Comparison of ENCODE assay signal across 8 cellular contexts in genomic region chr19:42075616-42076374, GRCh38. TPM values are rescaled to one million over a fixed set of nuclear protein-coding genes. Genes with fewer than 3 reads are reported as not detected.
DNase-seq lines count a peak whose midpoint lies in the region; ATAC-seq, FAIRE-seq and TF ChIP-seq lines count a peak whose summit lies in the region.

ZNF574 (plus strand) TSS chr19:42076166; CDS start chr19:42078607, 2,441 bp downstream.

- peak; percentile 94 for FAIRE-seq in small intestine (lab: Jason Lieb, UNC)

- no peaks in the 10 kb centered on the region; the same call in 1 of the 2 replicates for H3K9me3 ChIP-seq in AG04450 (ENCODE audit: control insufficient read depth, insufficient read depth, low read length)
- no peaks in the 10 kb centered on the region for H3K9me3 ChIP-seq in small intestine (ENCODE audit: control insufficient read depth, low read depth)

- peaks cover 2 to 11% of the 10 kb centered on the region in 2 donors for H3K4me1 ChIP-seq in small intestine (ENCODE audit: control insufficient read depth in 2 of 2, insufficient read depth in 1 of 2, low read depth in 1 of 2, low read length in 1 of 2)

- H3K4me3 Mint-ChIP-seq in WTC11, result peak within 1 kb of the TSS; percentile 99

- POLR2A ChIA-PET in AG04450 (lab: Yijun Ruan, JAX) (interaction anchor here (0.6 to 1.4 kb wide), 6 partner anchors 16 to 340 kb away, joined by 3 to 5 read pairs (median 3); partner anchors contain the start of gene RABAC1), WTC11 (lab: Charles Lee) (interaction anchor here (1.0 kb wide), 1 partner anchor 20 kb away, joined by 4 read pairs; no protein-coding TSS in a partner anchor)

- H3K36me3 ChIP-seq in small intestine (ENCODE audit: control insufficient read depth in 2 of 2, insufficient read depth in 2 of 2, low read length in 2 of 2), result peaks cover 10 to 14% of the 10 kb centered on the region in 2 donors

- no peaks in the 10 kb centered on the region for H3K27me3 Mint-ChIP-seq in WTC11 (ENCODE audit: low read depth)

- peaks cover 1% of the 10 kb centered on the region for H3K27me3 ChIP-seq in AG04450 (ENCODE audit: control insufficient read depth, insufficient read depth, low read length)
- no peaks in the 10 kb centered on the region for H3K27me3 ChIP-seq in small intestine (ENCODE audit: control insufficient read depth in 2 of 2, insufficient read depth in 2 of 2, low read length in 2 of 2)

- DNase-seq in AG04450 (ENCODE audit: low read depth, low spot score) (peak; percentile 98), NCI-H226 (peak; percentile 100), WTC11 (ENCODE audit: low spot score) (peak; percentile 99), cardiac fibroblast (ENCODE audit: low read depth in 2 of 2) (peak; percentile 99 to 100), iPS-NIHi11 (ENCODE audit: low spot score) (peak; percentile 97), small intestine (peak; percentile 100)

- peak within 1 kb of the TSS; percentile 100 for H3K27ac Mint-ChIP-seq in WTC11

- H3K9me3 Mint-ChIP-seq in WTC11, result no peaks in the 10 kb centered on the region

- WGBS in small intestine, 3 donors, result 0% methylated on average over 58 to 80 of the region's 80 CpGs

- H3K4me3 ChIP-seq in AG04450 (ENCODE audit: low read depth, low read length) (peak within 1 kb of the TSS; percentile 88), cardiac fibroblast (replicated peaks in 1 of 2; ENCODE audit: low read depth in 2 of 2, low read length in 2 of 2) (peak within 1 kb of the TSS; percentile 83 to 92), small intestine (ENCODE audit: low read depth in 1 of 2, low read length in 2 of 2) (peak within 1 kb of the TSS; percentile 97 to 98)

- TF ChIP-seq CTCF in AG04450 (IDR thresholded peaks at IDR 0.05; ENCODE audit: low read depth, low read length) (no peak), WTC11 (IDR thresholded peaks at IDR 0.05) (no peak), cardiac fibroblast (IDR thresholded peaks at IDR 0.05; ENCODE audit: low read depth, low read length) (no peak)

- peaks cover 40% of the 10 kb centered on the region for H3K4me1 Mint-ChIP-seq in WTC11

- peaks cover 21% of the 10 kb centered on the region for H3K36me3 Mint-ChIP-seq in WTC11

- CTCF ChIA-PET in AG04450 (lab: Charles Lee), result no interaction called here
- CTCF ChIA-PET in WTC11 (lab: Charles Lee), result interaction anchor here (0.7 to 1.5 kb wide), 5 partner anchors 39 to 344 kb away, joined by 3 to 7 read pairs (median 3); no protein-coding TSS in a partner anchor

- H3K27ac ChIP-seq in AG04450 (ENCODE audit: low read depth, low read length) (peak within 1 kb of the TSS; percentile 77), small intestine (ENCODE audit: low read depth in 1 of 2, low read length in 1 of 2) (peak within 1 kb of the TSS; percentile 96 to 99)

- ATAC-seq in GM18909 (IDR thresholded peaks at IDR 0.05; ENCODE audit: poor library complexity, unreplicated experiment), result peak; percentile 95
- peak; percentile 94 for ATAC-seq in HG03175 (IDR thresholded peaks at IDR 0.05; ENCODE audit: unreplicated experiment)
- ATAC-seq in WTC11, result peak; percentile 97

TF ChIP-seq in WTC11, 78 proteins besides CTCF, POLR2A, EP300 and RAD21 (continues in another document):
- no peak; the same call in 1 of the 2 replicates for TF ChIP-seq TEAD1 (CRISPR knock-in tag; IDR thresholded peaks at IDR 0.05)
- no peak for TF ChIP-seq TCF7 (CRISPR knock-in tag; IDR thresholded peaks at IDR 0.05; ENCODE audit: low read depth)
- no peak for TF ChIP-seq E2F1 (CRISPR knock-in tag; IDR thresholded peaks at IDR 0.05)
- no peak for TF ChIP-seq MLX (CRISPR knock-in tag; IDR thresholded peaks at IDR 0.05)
- 0 out of 2 replicates have a peak, but pooled peaks have one; percentile 38 for TF ChIP-seq SMAD3 (CRISPR knock-in tag; IDR thresholded peaks at IDR 0.05; ENCODE audit: borderline replicate concordance)
- 0 out of 2 replicates have a peak, but pooled peaks have one; percentile 51 for TF ChIP-seq CREM (CRISPR knock-in tag; IDR thresholded peaks at IDR 0.05)
- peak; percentile 63; the same call in 1 of the 2 replicates for TF ChIP-seq E2F5 (CRISPR knock-in tag; IDR thresholded peaks at IDR 0.05)
- peak; percentile 93 for TF ChIP-seq NFYB (CRISPR knock-in tag; conservative IDR thresholded peaks at IDR 0.05; ENCODE audit: low read depth)
- TF ChIP-seq TP53 (CRISPR knock-in tag; IDR thresholded peaks at IDR 0.05), result no peak
- no peak for TF ChIP-seq PREB (CRISPR knock-in tag; IDR thresholded peaks at IDR 0.05; ENCODE audit: borderline replicate concordance)
- TF ChIP-seq CREB1 (CRISPR knock-in tag; IDR thresholded peaks at IDR 0.05), result no peak
- peak; percentile 91; the same call in 1 of the 2 replicates for TF ChIP-seq SP1 (CRISPR knock-in tag; conservative IDR thresholded peaks at IDR 0.05)
- TF ChIP-seq NR3C1 (CRISPR knock-in tag; conservative IDR thresholded peaks at IDR 0.05; ENCODE audit: low read depth), result no peak
- 0 out of 2 replicates have a peak, but pooled peaks have one; percentile 23 for TF ChIP-seq HMGA2 (CRISPR knock-in tag; IDR thresholded peaks at IDR 0.05)
- no peak for TF ChIP-seq ZBTB43 (CRISPR knock-in tag; IDR thresholded peaks at IDR 0.05)
- TF ChIP-seq FOXP4 (CRISPR knock-in tag; IDR thresholded peaks at IDR 0.05), result peak; percentile 32
- 0 out of 2 replicates have a peak, but pooled peaks have one; percentile 62 for TF ChIP-seq KAT7 (CRISPR knock-in tag; IDR thresholded peaks at IDR 0.05; ENCODE audit: borderline replicate concordance)
- no peak for TF ChIP-seq ZNF121 (CRISPR knock-in tag; IDR thresholded peaks at IDR 0.05)
- TF ChIP-seq ATF1 (CRISPR knock-in tag; IDR thresholded peaks at IDR 0.05), result 0 out of 2 replicates have a peak, but pooled peaks have one; percentile 40

RNA-seq across cellular contexts. Expression of gene ZNF574, which starts in this region (rescaled TPM):
- polyA plus RNA-seq in AG04450 (2011; rRNA removed) (5.5 and 9.0 TPM in 2 replicates), small intestine (1 to 10 TPM; 4.5 to 8.4 (median 6.5) TPM)
- polyA minus RNA-seq in AG04450 (2011; rRNA and poly(A)+ RNA removed), result 16.7 and 26.3 TPM in 2 replicates
- 30.6 to 34.0 TPM (median 33.4 TPM) in 3 replicates for total RNA-seq in WTC11 (2021)

Comparison
In these comparisons a context has a peak if more than half of its experiments do, and no peak if none do; other contexts are left out.
1. Peak in every context shown above with its lines: DNase-seq, ATAC-seq, H3K4me3 ChIP-seq and H3K27ac ChIP-seq.